In genomic region chr1:201703646-201704438, GRCh38 we compare ENCODE assay signal across 8 cellular contexts.
A peak's percentile ranks its signal among the peaks of the same experiment; 100 is the strongest.
DNase-seq lines count a peak whose midpoint lies in the region; ATAC-seq lines count a peak whose summit lies in the region.

No MANE protein-coding gene starts in this region.

- no peak for ATAC-seq in HG02678 (IDR thresholded peaks at IDR 0.05; ENCODE audit: unreplicated experiment)

- DNase-seq in ELF-1 (ENCODE audit: low read depth, low spot score) = peak; percentile 94
- peak; percentile 81 for DNase-seq in HPDE6-E6E7 (ENCODE audit: extremely low spot score)
- DNase-seq in NOMO-1 treated with DMSO at 0.1 percent for 48 hours (lab: John Stamatoyannopoulos, UW; ENCODE audit: unreplicated experiment) = peak; percentile 62
- peak; percentile 91 for DNase-seq in activated CD8-positive, alpha-beta memory T cell treated with anti-CD3 and anti-CD28 coated beads, Interleukin-2, amount 50 U/mL, for 48 hours
- peak; percentile 50 for DNase-seq in epidermal melanocyte (ENCODE audit: insufficient read length, low spot score)
- peak; percentile 78 for DNase-seq in mucosa of gallbladder (ENCODE audit: low spot score)
- peak; percentile 3 to 38 for DNase-seq in stimulated activated CD8-positive, alpha-beta memory T cell treated with anti-CD3 and anti-CD28 coated beads, Interleukin-2, amount 100 ng/mL, for 1 hour (ENCODE audit: low read depth in 2 of 2)

Comparison
In these comparisons a context has a peak if more than half of its experiments do, and no peak if none do; other contexts are left out.
1. DNase-seq: peak in every context shown above with its lines; median percentile 94 in ELF-1; 91 in activated CD8-positive, alpha-beta memory T cell treated with anti-CD3 and anti-CD28 coated beads, Interleukin-2, amount 50 U/mL, for 48 hours; 81 in HPDE6-E6E7; 78 in mucosa of gallbladder; 62 in NOMO-1 treated with DMSO at 0.1 percent for 48 hours; 50 in epidermal melanocyte; 20 in stimulated activated CD8-positive, alpha-beta memory T cell treated with anti-CD3 and anti-CD28 coated beads, Interleukin-2, amount 100 ng/mL, for 1 hour.